In the genomic region with DNA sequence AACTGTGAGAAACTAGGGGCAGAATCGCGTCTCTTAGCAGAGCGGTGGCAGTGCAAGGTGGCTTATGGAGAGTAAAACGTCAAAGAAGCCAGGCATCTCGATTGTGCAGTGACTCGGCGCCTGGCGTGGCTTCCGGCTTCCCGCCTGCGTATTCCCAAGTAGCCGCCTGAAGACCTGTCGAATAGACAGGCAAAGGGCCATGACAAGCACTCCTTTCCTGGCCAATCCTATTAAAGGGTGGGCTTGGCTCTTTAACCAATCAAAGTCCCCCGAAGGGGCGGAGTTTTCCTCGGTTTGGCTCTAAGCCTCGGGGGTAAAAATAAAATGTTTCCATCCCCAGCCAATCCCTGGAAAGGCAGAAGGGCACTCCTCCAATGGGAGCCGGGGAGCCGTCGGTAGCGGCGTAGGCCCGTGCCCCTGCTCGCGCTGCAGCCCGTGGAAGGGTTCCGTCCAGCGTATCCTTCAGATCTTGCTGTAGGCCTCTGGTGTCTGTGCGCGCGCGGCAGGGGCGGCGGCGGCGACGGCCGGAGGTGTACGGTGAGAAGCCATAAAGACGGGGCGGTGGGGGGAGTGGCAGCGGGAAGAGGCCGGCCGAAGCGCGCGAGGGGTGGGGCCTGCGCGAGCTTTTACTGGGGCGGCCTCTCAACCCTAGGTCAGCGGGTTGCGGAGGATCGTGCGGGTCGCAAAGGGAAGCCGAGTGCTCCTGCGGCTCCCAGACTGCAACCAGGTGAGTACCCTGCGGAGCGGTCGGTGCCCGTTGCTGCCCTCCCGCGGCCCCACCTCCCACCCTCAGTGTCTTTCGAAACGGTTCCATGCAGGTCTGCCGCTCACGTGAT, we compare ENCODE assay signal across 1 cellular context.
TF ChIP-seq lines count a peak whose summit lies in the region.

A gene with protein sequence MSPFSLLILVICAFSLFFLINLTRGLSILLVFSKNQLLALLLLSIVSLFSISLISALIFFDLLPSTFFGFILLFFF (plus strand): TSS at position 395 of the 836 bp plus-strand sequence. CDS start 30,131 bp downstream, outside the sequence.

TF ChIP-seq in GM12878, 131 proteins besides CTCF, POLR2A, EP300 and RAD21 (continued from another document and continues in another):
- TF ChIP-seq, protein P1, sequence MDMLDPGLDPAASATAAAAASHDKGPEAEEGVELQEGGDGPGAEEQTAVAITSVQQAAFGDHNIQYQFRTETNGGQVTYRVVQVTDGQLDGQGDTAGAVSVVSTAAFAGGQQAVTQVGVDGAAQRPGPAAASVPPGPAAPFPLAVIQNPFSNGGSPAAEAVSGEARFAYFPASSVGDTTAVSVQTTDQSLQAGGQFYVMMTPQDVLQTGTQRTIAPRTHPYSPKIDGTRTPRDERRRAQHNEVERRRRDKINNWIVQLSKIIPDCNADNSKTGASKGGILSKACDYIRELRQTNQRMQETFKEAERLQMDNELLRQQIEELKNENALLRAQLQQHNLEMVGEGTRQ (IDR thresholded peaks at IDR 0.05; ENCODE audit: borderline replicate concordance, low read depth, low read length), result no peak
- no peak for TF ChIP-seq CBX3 (IDR thresholded peaks at IDR 0.05; ENCODE audit: borderline replicate concordance, low read depth)
- TF ChIP-seq FOS (IDR thresholded peaks at IDR 0.05; ENCODE audit: borderline replicate concordance, extremely low read depth, insufficient read length), result peak; percentile 37
- TF ChIP-seq MTA2 (IDR thresholded peaks at IDR 0.05; ENCODE audit: low read depth), result no peak
- TF ChIP-seq, protein P2, sequence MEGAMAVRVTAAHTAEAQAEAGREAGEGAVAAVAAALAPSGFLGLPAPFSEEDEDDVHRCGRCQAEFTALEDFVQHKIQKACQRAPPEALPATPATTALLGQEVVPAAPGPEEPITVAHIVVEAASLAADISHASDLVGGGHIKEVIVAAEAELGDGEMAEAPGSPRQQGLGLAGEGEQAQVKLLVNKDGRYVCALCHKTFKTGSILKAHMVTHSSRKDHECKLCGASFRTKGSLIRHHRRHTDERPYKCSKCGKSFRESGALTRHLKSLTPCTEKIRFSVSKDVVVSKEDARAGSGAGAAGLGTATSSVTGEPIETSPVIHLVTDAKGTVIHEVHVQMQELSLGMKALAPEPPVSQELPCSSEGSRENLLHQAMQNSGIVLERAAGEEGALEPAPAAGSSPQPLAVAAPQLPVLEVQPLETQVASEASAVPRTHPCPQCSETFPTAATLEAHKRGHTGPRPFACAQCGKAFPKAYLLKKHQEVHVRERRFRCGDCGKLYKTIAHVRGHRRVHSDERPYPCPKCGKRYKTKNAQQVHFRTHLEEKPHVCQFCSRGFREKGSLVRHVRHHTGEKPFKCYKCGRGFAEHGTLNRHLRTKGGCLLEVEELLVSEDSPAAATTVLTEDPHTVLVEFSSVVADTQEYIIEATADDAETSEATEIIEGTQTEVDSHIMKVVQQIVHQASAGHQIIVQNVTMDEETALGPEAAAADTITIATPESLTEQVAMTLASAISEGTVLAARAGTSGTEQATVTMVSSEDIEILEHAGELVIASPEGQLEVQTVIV (IDR thresholded peaks at IDR 0.05; ENCODE audit: borderline replicate concordance, partially characterized antibody), result no peak
- TF ChIP-seq, protein P3, sequence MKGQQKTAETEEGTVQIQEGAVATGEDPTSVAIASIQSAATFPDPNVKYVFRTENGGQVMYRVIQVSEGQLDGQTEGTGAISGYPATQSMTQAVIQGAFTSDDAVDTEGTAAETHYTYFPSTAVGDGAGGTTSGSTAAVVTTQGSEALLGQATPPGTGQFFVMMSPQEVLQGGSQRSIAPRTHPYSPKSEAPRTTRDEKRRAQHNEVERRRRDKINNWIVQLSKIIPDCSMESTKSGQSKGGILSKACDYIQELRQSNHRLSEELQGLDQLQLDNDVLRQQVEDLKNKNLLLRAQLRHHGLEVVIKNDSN (IDR thresholded peaks at IDR 0.05; ENCODE audit: borderline replicate concordance, extremely low read length, insufficient read depth, low read depth, low read length), result peak; percentile 78
- TF ChIP-seq BCL11A (IDR thresholded peaks at IDR 0.05; ENCODE audit: low read depth, low read length), result no peak
- TF ChIP-seq FOXK2 (IDR thresholded peaks at IDR 0.05), result no peak
- TF ChIP-seq CHD2 (IDR thresholded peaks at IDR 0.05; ENCODE audit: borderline replicate concordance, low read depth, low read length), result no peak; the same call in 1 of the 2 replicates
- no peak for TF ChIP-seq MYC (IDR thresholded peaks at IDR 0.05; ENCODE audit: insufficient read depth, insufficient read length, insufficient replicate concordance, low read length, severe bottlenecking)
- TF ChIP-seq NR2F1 (conservative IDR thresholded peaks at IDR 0.05), result peak; percentile 68
- no peak for TF ChIP-seq EZH2 (IDR thresholded peaks at IDR 0.05; ENCODE audit: borderline replicate concordance, control insufficient read depth, low read depth, low read length)
- no peak for TF ChIP-seq EGR1 (IDR thresholded peaks at IDR 0.05; ENCODE audit: borderline replicate concordance in 1 of 2, low read depth in 2 of 2, low read length in 2 of 2)
- no peak for TF ChIP-seq ZBED1 (IDR thresholded peaks at IDR 0.05; ENCODE audit: borderline replicate concordance)
- no peak for TF ChIP-seq GABPA (IDR thresholded peaks at IDR 0.05; ENCODE audit: low read depth)
- TF ChIP-seq DPF2 (IDR thresholded peaks at IDR 0.05), result no peak
- TF ChIP-seq ESRRA (IDR thresholded peaks at IDR 0.05; ENCODE audit: low read length), result no peak
- no peak for TF ChIP-seq NFIC (IDR thresholded peaks at IDR 0.05; ENCODE audit: low read depth, low read length)
- no peak for TF ChIP-seq ZBTB4 (CRISPR knock-in tag; IDR thresholded peaks at IDR 0.05)
- no peak for TF ChIP-seq ZSCAN29 (IDR thresholded peaks at IDR 0.05)
- no peak for TF ChIP-seq POU2F2 (IDR thresholded peaks at IDR 0.05; ENCODE audit: borderline replicate concordance, low read depth, low read length)
- no peak for TF ChIP-seq TARDBP (IDR thresholded peaks at IDR 0.05; ENCODE audit: borderline replicate concordance)
- no peak for TF ChIP-seq ZBTB11 (CRISPR knock-in tag; IDR thresholded peaks at IDR 0.05)
- no peak for TF ChIP-seq RB1 (IDR thresholded peaks at IDR 0.05; ENCODE audit: borderline replicate concordance)
- TF ChIP-seq MYB (IDR thresholded peaks at IDR 0.05; ENCODE audit: borderline replicate concordance, low read depth, low read length), result no peak
- TF ChIP-seq ZNF217 (IDR thresholded peaks at IDR 0.05), result no peak
- 0 out of 2 replicates have a peak, but pooled peaks have one; percentile 39 for TF ChIP-seq MXI1 (IDR thresholded peaks at IDR 0.05; ENCODE audit: low read depth, low read length)
- TF ChIP-seq MEF2A (IDR thresholded peaks at IDR 0.05; ENCODE audit: insufficient read depth, low read depth, low read length), result no peak
- TF ChIP-seq SMC3 (IDR thresholded peaks at IDR 0.05; ENCODE audit: borderline replicate concordance, low read length), result no peak
- TF ChIP-seq EED (IDR thresholded peaks at IDR 0.05; ENCODE audit: low read depth), result no peak
- TF ChIP-seq REST (IDR thresholded peaks at IDR 0.05; ENCODE audit: low read depth, low read length), result no peak
- TF ChIP-seq ZNF207 (IDR thresholded peaks at IDR 0.05; ENCODE audit: borderline replicate concordance), result no peak
- no peak for TF ChIP-seq SUPT20H (IDR thresholded peaks at IDR 0.05; ENCODE audit: borderline replicate concordance, control insufficient read depth, low read depth, low read length)
- TF ChIP-seq IRF3 (IDR thresholded peaks at IDR 0.05), result 0 out of 2 replicates have a peak, but pooled peaks have one; percentile 46
- TF ChIP-seq ASH2L (IDR thresholded peaks at IDR 0.05; ENCODE audit: borderline replicate concordance, low read depth), result no peak
- no peak for TF ChIP-seq CBFB (IDR thresholded peaks at IDR 0.05; ENCODE audit: low read depth)
- TF ChIP-seq RBBP5 (conservative IDR thresholded peaks at IDR 0.05), result no peak
- no peak for TF ChIP-seq JUNB (IDR thresholded peaks at IDR 0.05)
- no peak for TF ChIP-seq POLR2AphosphoS5 (IDR thresholded peaks at IDR 0.05; ENCODE audit: low read length)
- no peak for TF ChIP-seq HCFC1 (IDR thresholded peaks at IDR 0.05; ENCODE audit: low read length)
- TF ChIP-seq NR2C1 (IDR thresholded peaks at IDR 0.05), result no peak
- no peak for TF ChIP-seq YY1 (IDR thresholded peaks at IDR 0.05; ENCODE audit: low read depth, low read length)
